ENCODE assay signal across 2 cellular contexts in the genomic region with DNA sequence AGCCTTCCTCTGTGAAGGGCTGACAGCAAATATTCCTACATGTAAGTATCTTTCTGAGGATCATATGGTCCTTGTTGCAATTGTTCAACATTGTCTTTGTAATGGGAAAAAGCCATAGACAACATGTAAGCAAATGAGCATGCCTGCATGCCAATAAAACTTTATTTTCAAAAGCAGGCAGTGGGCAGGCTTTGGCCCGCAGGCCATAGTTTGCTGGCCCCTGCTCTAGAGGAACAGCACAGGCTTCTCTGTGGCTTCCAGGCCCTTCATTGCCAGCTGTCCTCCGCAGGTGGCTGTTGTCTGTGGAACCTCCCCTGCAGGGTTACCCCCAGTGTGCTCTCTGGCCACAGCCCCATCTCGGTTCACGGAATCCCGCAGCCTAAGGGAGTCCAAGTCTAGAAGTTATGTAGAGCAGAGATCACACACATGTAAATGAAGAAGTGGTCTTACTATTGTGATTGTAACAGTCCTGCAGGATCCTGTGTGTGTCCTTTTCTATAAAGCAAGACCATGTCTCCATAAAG.
A peak's percentile ranks its signal among the peaks of the same experiment; 100 is the strongest.
TF ChIP-seq lines count a peak whose summit lies in the region.

No MANE protein-coding gene starts in this region.

TF ChIP-seq in GM23338, 12 proteins besides CTCF, POLR2A, EP300 and RAD21 (continues in another document):
- no peak for TF ChIP-seq POLR2AphosphoS5 (IDR thresholded peaks at IDR 0.05; ENCODE audit: low read depth)
- no peak for TF ChIP-seq STAT1 (IDR thresholded peaks at IDR 0.05; ENCODE audit: unreplicated experiment)
- no peak for TF ChIP-seq NANOG (IDR thresholded peaks at IDR 0.05; ENCODE audit: borderline replicate concordance)
- no peak for TF ChIP-seq ZNF331 (CRISPR knock-in tag; IDR thresholded peaks at IDR 0.05; ENCODE audit: low read depth)
- TF ChIP-seq, protein P1, sequence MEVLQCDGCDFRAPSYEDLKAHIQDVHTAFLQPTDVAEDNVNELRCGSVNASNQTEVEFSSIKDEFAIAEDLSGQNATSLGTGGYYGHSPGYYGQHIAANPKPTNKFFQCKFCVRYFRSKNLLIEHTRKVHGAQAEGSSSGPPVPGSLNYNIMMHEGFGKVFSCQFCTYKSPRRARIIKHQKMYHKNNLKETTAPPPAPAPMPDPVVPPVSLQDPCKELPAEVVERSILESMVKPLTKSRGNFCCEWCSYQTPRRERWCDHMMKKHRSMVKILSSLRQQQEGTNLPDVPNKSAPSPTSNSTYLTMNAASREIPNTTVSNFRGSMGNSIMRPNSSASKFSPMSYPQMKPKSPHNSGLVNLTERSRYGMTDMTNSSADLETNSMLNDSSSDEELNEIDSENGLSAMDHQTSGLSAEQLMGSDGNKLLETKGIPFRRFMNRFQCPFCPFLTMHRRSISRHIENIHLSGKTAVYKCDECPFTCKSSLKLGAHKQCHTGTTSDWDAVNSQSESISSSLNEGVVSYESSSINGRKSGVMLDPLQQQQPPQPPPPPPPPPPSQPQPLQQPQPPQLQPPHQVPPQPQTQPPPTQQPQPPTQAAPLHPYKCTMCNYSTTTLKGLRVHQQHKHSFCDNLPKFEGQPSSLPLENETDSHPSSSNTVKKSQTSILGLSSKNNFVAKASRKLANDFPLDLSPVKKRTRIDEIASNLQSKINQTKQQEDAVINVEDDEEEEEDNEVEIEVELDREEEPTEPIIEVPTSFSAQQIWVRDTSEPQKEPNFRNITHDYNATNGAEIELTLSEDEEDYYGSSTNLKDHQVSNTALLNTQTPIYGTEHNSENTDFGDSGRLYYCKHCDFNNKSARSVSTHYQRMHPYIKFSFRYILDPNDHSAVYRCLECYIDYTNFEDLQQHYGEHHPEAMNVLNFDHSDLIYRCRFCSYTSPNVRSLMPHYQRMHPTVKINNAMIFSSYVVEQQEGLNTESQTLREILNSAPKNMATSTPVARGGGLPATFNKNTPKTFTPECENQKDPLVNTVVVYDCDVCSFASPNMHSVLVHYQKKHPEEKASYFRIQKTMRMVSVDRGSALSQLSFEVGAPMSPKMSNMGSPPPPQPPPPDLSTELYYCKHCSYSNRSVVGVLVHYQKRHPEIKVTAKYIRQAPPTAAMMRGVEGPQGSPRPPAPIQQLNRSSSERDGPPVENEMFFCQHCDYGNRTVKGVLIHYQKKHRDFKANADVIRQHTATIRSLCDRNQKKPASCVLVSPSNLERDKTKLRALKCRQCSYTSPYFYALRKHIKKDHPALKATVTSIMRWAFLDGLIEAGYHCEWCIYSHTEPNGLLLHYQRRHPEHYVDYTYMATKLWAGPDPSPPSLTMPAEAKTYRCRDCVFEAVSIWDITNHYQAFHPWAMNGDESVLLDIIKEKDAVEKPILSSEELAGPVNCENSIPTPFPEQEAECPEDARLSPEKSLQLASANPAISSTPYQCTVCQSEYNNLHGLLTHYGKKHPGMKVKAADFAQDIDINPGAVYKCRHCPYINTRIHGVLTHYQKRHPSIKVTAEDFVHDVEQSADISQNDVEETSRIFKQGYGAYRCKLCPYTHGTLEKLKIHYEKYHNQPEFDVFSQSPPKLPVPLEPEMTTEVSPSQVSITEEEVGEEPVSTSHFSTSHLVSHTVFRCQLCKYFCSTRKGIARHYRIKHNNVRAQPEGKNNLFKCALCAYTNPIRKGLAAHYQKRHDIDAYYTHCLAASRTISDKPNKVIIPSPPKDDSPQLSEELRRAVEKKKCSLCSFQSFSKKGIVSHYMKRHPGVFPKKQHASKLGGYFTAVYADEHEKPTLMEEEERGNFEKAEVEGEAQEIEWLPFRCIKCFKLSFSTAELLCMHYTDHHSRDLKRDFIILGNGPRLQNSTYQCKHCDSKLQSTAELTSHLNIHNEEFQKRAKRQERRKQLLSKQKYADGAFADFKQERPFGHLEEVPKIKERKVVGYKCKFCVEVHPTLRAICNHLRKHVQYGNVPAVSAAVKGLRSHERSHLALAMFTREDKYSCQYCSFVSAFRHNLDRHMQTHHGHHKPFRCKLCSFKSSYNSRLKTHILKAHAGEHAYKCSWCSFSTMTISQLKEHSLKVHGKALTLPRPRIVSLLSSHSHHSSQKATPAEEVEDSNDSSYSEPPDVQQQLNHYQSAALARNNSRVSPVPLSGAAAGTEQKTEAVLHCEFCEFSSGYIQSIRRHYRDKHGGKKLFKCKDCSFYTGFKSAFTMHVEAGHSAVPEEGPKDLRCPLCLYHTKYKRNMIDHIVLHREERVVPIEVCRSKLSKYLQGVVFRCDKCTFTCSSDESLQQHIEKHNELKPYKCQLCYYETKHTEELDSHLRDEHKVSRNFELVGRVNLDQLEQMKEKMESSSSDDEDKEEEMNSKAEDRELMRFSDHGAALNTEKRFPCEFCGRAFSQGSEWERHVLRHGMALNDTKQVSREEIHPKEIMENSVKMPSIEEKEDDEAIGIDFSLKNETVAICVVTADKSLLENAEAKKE (CRISPR knock-in tag; IDR thresholded peaks at IDR 0.05), result no peak
- no peak for TF ChIP-seq ETS1 (IDR thresholded peaks at IDR 0.05)
- no peak for TF ChIP-seq ZNF114 (CRISPR knock-in tag; IDR thresholded peaks at IDR 0.05)
- no peak for TF ChIP-seq JUNB (IDR thresholded peaks at IDR 0.05; ENCODE audit: unreplicated experiment)
- TF ChIP-seq EZH2 (IDR thresholded peaks at IDR 0.05; ENCODE audit: low read depth, unreplicated experiment), result no peak

TF ChIP-seq in K562, 482 proteins besides CTCF, POLR2A, EP300 and RAD21:
- no peak for TF ChIP-seq CXXC5 (CRISPR knock-in tag; IDR thresholded peaks at IDR 0.05)
- TF ChIP-seq HES1 (IDR thresholded peaks at IDR 0.05; ENCODE audit: low read depth), result no peak
- peak; percentile 74 for TF ChIP-seq ZBTB40 (IDR thresholded peaks at IDR 0.05)
- TF ChIP-seq ZBTB40 (CRISPR knock-in tag; IDR thresholded peaks at IDR 0.05), result no peak
TF ChIP-seq in K562: peak in this region for 1.
